In the genomic region with DNA sequence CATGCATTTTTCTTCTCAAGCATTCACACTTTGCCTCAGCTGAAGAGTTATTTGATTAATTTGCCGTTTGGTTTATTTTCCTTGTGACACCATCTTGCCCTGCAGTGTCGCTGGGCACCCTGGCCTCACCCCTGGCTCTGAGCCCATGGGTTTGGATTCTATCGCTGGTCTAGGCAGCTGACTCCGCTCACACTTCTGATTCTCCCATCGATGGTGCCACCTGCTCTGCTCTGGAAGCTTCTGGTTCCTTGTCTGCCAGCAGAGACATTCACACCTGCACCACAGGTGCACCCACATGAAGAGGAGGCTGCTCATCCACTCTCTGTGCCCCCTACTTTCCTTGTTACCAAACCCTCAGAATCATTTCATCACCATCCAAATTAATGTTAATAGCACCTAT, we compare ENCODE assay signal across 17 cellular contexts.
A peak's percentile ranks its signal among the peaks of the same experiment; 100 is the strongest.
DNase-seq lines count a peak whose midpoint lies in the region; ATAC-seq and TF ChIP-seq lines count a peak whose summit lies in the region.
"Had no signal": no experiment of that assay in that cellular context is flagged by ENCODE, and none has a peak within 500 bp of the region (broad histone marks: within the 10 kb centered on the region; RNA-seq: fewer than 3 reads in every experiment).

No MANE protein-coding gene starts in this region.

- no peak for TF ChIP-seq CTCF in DND-41 (IDR thresholded peaks at IDR 0.05; ENCODE audit: borderline replicate concordance, extremely low read depth, low read length, poor library complexity, severe bottlenecking)

- peaks cover 4% of the 10 kb centered on the region for H3K9me3 Mint-ChIP-seq in activated T-helper 2 cell treated with anti-CD3 and anti-CD28 coated beads, Interferon-gamma antibody, Interleukin-2, Interleukin-4, amounts not matched to agents 10 μg/mL and 5 μg/mL and 100 μg/mL, durations not matched to agents 14 hours and 24 hours and 36 hours
- H3K9me3 Mint-ChIP-seq: CD4-positive, alpha-beta T cell had no signal

- H3K27ac ChIP-seq in BLaER1 (no peak overlapping the region), DND-41 (ENCODE audit: low read length) (peak overlapping the region; percentile 86)
- H3K27ac ChIP-seq: C4-2B had no signal

- H3K4me3 ChIP-seq in BLaER1 = no peak overlapping the region
- H3K4me3 ChIP-seq in DND-41 (ENCODE audit: low read depth in 1 of 2, low read length in 2 of 2) = peak overlapping the region in 1 of 2 experiments; percentile 3; a peak in 1 of 4 replicates
- H3K4me3 ChIP-seq: GM12878 had no signal

- intact Hi-C loops in activated T-helper 2 cell treated with anti-CD3 and anti-CD28 coated beads, Interferon-gamma antibody, Interleukin-2, Interleukin-4, amounts not matched to agents 10 μg/mL and 5 μg/mL and 100 μg/mL, durations not matched to agents 14 hours and 24 hours and 36 hours (cut with micrococcal nuclease) = no loop called here

- H3K27me3 Mint-ChIP-seq in activated T-helper 2 cell treated with anti-CD3 and anti-CD28 coated beads, Interferon-gamma antibody, Interleukin-2, Interleukin-4, amounts not matched to agents 10 μg/mL and 5 μg/mL and 100 μg/mL, durations not matched to agents 14 hours and 24 hours and 36 hours (ENCODE audit: low read depth) = no peaks in the 10 kb centered on the region
- H3K27me3 Mint-ChIP-seq: B cell; CD4-positive, alpha-beta T cell; IgD-negative memory B cell had no signal

- H3K27ac Mint-ChIP-seq in activated T-helper 2 cell treated with anti-CD3 and anti-CD28 coated beads, Interferon-gamma antibody, Interleukin-2, Interleukin-4, amounts not matched to agents 10 μg/mL and 5 μg/mL and 100 μg/mL, durations not matched to agents 14 hours and 24 hours and 36 hours = no peak overlapping the region
- H3K27ac Mint-ChIP-seq: B cell; CD4-positive, alpha-beta T cell; IgD-negative memory B cell had no signal

- H3K4me1 Mint-ChIP-seq in activated T-helper 2 cell treated with anti-CD3 and anti-CD28 coated beads, Interferon-gamma antibody, Interleukin-2, Interleukin-4, amounts not matched to agents 10 μg/mL and 5 μg/mL and 100 μg/mL, durations not matched to agents 14 hours and 24 hours and 36 hours (ENCODE audit: low read depth) = no peaks in the 10 kb centered on the region
- H3K4me1 Mint-ChIP-seq: B cell, IgD-negative memory B cell had no signal

- H3K36me3 Mint-ChIP-seq in activated T-helper 2 cell treated with anti-CD3 and anti-CD28 coated beads, Interferon-gamma antibody, Interleukin-2, Interleukin-4, amounts not matched to agents 10 μg/mL and 5 μg/mL and 100 μg/mL, durations not matched to agents 14 hours and 24 hours and 36 hours (ENCODE audit: low read depth) = no peaks in the 10 kb centered on the region
- H3K36me3 Mint-ChIP-seq: IgD-negative memory B cell had no signal

- H3K9ac ChIP-seq in BLaER1 (no peak overlapping the region), DND-41 (ENCODE audit: low read depth, low read length) (peak overlapping the region; percentile 30; the same call in 1 of the 2 replicates)

- H2AFZ ChIP-seq in DND-41 (ENCODE audit: low read depth, low read length) = no peak overlapping the region

- DNase-seq in DND-41 (peak; percentile 75), RPMI8226 (peak; percentile 33), islet precursor cell (peak; percentile 33), NCI-H446 treated with DMSO at 0.1 percent for 48 hours (lab: John Stamatoyannopoulos, UW) (no peak)
- no peak for DNase-seq in activated T-helper 2 cell treated with anti-CD3 and anti-CD28 coated beads, Interferon-gamma antibody, Interleukin-2, Interleukin-4, amounts not matched to agents 10 μg/mL and 5 μg/mL and 100 μg/mL, durations not matched to agents 14 hours and 24 hours and 36 hours (ENCODE audit: low spot score)
- DNase-seq: CD4-positive, alpha-beta T cell; DMS153; GF-D8; GOT3; H7 had no signal

- H4K20me1 ChIP-seq in BLaER1 = no peaks in the 10 kb centered on the region
- H4K20me1 ChIP-seq in DND-41 (ENCODE audit: insufficient read depth, low read length) = no peaks in the 10 kb centered on the region

- H3K79me2 ChIP-seq in DND-41 (ENCODE audit: insufficient read depth, low read length) = no peaks in the 10 kb centered on the region

- H3K27me3 ChIP-seq in BLaER1 (no peaks in the 10 kb centered on the region), DND-41 (ENCODE audit: insufficient read depth, low read length, poor library complexity) (no peaks in the 10 kb centered on the region)

- ATAC-seq in DND-41 (ENCODE audit: insufficient read depth, low read depth) = peak; percentile 59
- ATAC-seq: GM12878, HCT116, HepG2 had no signal

- H3K9me3 ChIP-seq in BLaER1 (no peaks in the 10 kb centered on the region), DND-41 (ENCODE audit: insufficient read depth, low read length, severe bottlenecking) (peaks cover 2% of the 10 kb centered on the region)

- no peaks in the 10 kb centered on the region for H3K36me3 ChIP-seq in BLaER1
- no peaks in the 10 kb centered on the region for H3K36me3 ChIP-seq in DND-41 (ENCODE audit: insufficient read depth, low read length)

- H3K4me2 ChIP-seq in BLaER1 = peak overlapping the region; percentile 63
- peak overlapping the region; percentile 28 for H3K4me2 ChIP-seq in DND-41 (ENCODE audit: insufficient read depth, low read length)

- no peak overlapping the region for H3K4me3 Mint-ChIP-seq in activated T-helper 2 cell treated with anti-CD3 and anti-CD28 coated beads, Interferon-gamma antibody, Interleukin-2, Interleukin-4, amounts not matched to agents 10 μg/mL and 5 μg/mL and 100 μg/mL, durations not matched to agents 14 hours and 24 hours and 36 hours (ENCODE audit: low read depth)
- H3K4me3 Mint-ChIP-seq: B cell; CD4-positive, alpha-beta T cell had no signal

- H3K4me1 ChIP-seq in BLaER1 (peaks cover 23% of the 10 kb centered on the region), DND-41 (ENCODE audit: insufficient read depth, low read length) (peaks cover 65% of the 10 kb centered on the region)

Comparison
In these comparisons a context has a peak if more than half of its experiments do, and no peak if none do; other contexts are left out.
1. DNase-seq: peak in DND-41 (single experiment), RPMI8226 (single experiment) and islet precursor cell (single experiment); none in NCI-H446 treated with DMSO at 0.1 percent for 48 hours (single experiment) and activated T-helper 2 cell treated with anti-CD3 and anti-CD28 coated beads, Interferon-gamma antibody, Interleukin-2, Interleukin-4, amounts not matched to agents 10 μg/mL and 5 μg/mL and 100 μg/mL, durations not matched to agents 14 hours and 24 hours and 36 hours (single experiment).